ENCODE assay signal across 17 cellular contexts in genomic region chr1:172269644-172270043, GRCh38.
A peak's percentile ranks its signal among the peaks of the same experiment; 100 is the strongest.
DNase-seq lines count a peak whose midpoint lies in the region; TF ChIP-seq lines count a peak whose summit lies in the region.
"Had no signal": no experiment of that assay in that cellular context is flagged by ENCODE, and none has a peak within 500 bp of the region (broad histone marks: within the 10 kb centered on the region; RNA-seq: fewer than 3 reads in every experiment).

No MANE protein-coding gene starts in this region.

- H3K9ac ChIP-seq in SK-N-MC (ENCODE audit: insufficient read length), result no peak overlapping the region
- H3K9ac ChIP-seq: parathyroid adenoma had no signal

- H3K4me3 ChIP-seq in SK-N-MC, result no peak overlapping the region
- no peak overlapping the region for H3K4me3 ChIP-seq in fibroblast of mammary gland (ENCODE audit: control insufficient read depth, low read depth, low read length)

- TF ChIP-seq CTCF in fibroblast of mammary gland (conservative IDR thresholded peaks at IDR 0.05; ENCODE audit: control insufficient read depth, insufficient read depth, low read depth, low read length), result no peak
- no peak for TF ChIP-seq CTCF in GM20000 (IDR thresholded peaks at IDR 0.05; ENCODE audit: extremely low read depth, missing control alignments)

- peak; percentile 26 to 39 for DNase-seq in activated T-cell treated with anti-CD3 and anti-CD28 coated beads, Interleukin-2, amount 50 U/mL, for 48 hours
- no peak for DNase-seq in activated T-cell treated with anti-CD3 and anti-CD28 coated beads for 4 hours
- DNase-seq in SK-N-MC (ENCODE audit: low read depth, low spot score), result no peak
- DNase-seq in fibroblast of mammary gland (ENCODE audit: low read depth), result peak; percentile 44
- peak; percentile 33 for DNase-seq in stimulated activated CD8-positive, alpha-beta memory T cell treated with anti-CD3 and anti-CD28 coated beads, Interleukin-4, amount 100 ng/mL, for 48 hours
- no peak for DNase-seq in GM20000 (ENCODE audit: low spot score)
- no peak for DNase-seq in NCI-H1048 (lab: John Stamatoyannopoulos, UW)
- DNase-seq in NCI-H187 (lab: John Stamatoyannopoulos, UW), result no peak
- DNase-seq: BE2C; kidney glomerular epithelial cell; NCI-H1417 treated with DMSO at 0.1 percent for 48 hours; NK-92 treated with Interleukin-12 subunit alpha and Interleukin-12 subunit beta, amount 100 ng/mL, for 24 hours; stimulated activated CD4-positive, alpha-beta T cell treated with anti-CD3 and anti-CD28 coated beads, Interleukin-4, amount 100 ng/mL, for 24 hours; T-helper 17 cell had no signal

- 0 out of 2 replicates have a peak overlapping the region, but pooled peaks have one; percentile 16 for H3K27ac ChIP-seq in SK-N-MC
- H3K27ac ChIP-seq: foreskin keratinocyte, parathyroid adenoma had no signal

- no peaks in the 10 kb centered on the region for H3K9me3 ChIP-seq in SK-N-MC (ENCODE audit: low read depth, low read length)
- H3K9me3 ChIP-seq: BE2C, thoracic aorta had no signal

- no peaks in the 10 kb centered on the region for H3K36me3 ChIP-seq in SK-N-MC (ENCODE audit: insufficient read depth, low read length)
- H3K36me3 ChIP-seq: BE2C, thoracic aorta had no signal

Comparison
In these comparisons a context has a peak if more than half of its experiments do, and no peak if none do; other contexts are left out.
1. DNase-seq: peak in activated T-cell treated with anti-CD3 and anti-CD28 coated beads, Interleukin-2, amount 50 U/mL, for 48 hours (2 of 2), fibroblast of mammary gland (single experiment) and stimulated activated CD8-positive, alpha-beta memory T cell treated with anti-CD3 and anti-CD28 coated beads, Interleukin-4, amount 100 ng/mL, for 48 hours (single experiment); none in activated T-cell treated with anti-CD3 and anti-CD28 coated beads for 4 hours (single experiment), SK-N-MC (single experiment), GM20000 (single experiment), NCI-H1048 (single experiment) and NCI-H187 (0 of 2).